ENCODE assay signal across 8 cellular contexts in the genomic region with DNA sequence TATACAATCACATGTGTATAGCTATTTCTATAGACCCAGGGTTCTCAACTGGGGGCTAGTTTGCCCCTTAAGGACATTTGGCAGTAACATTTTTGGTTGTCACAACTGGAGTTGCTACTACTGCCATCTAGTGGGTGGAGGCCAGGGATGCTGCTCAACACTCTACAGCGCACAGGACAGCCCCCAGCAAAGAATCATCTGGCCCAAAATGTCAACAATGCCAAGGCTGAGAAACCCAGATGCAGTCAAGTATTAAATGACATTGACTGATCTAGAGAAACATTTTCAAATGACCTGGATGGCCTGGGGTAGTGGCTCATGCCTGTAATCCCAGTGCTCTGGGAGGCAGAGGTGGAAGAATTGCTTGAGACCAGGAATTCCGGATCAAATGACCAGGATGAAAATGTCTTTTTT. TPM values are rescaled to one million over a fixed set of nuclear protein-coding genes. Genes with fewer than 3 reads are reported as not detected.
DNase-seq lines count a peak whose midpoint lies in the region; TF ChIP-seq lines count a peak whose summit lies in the region.

No MANE protein-coding gene starts in this region.

- peaks cover 8% of the 10 kb centered on the region for H3K27me3 Mint-ChIP-seq in endothelial cell (ENCODE audit: unreplicated experiment)

- H3K27ac ChIP-seq in prostate gland: no peak overlapping the region

- no peak overlapping the region for H3K4me3 ChIP-seq in HFF-Myc (replicated peaks; ENCODE audit: low read depth, low read length)
- H3K4me3 ChIP-seq in prostate gland: no peak overlapping the region

- WGBS in prostate gland: 80% methylated on average over 2 of the region's 2 CpGs

- no peak for TF ChIP-seq POLR2A in prostate gland (IDR thresholded peaks at IDR 0.05)

- intact Hi-C loops in prostate gland (cut with DNase I): no loop called here

- H3K4me3 Mint-ChIP-seq in endothelial cell (ENCODE audit: unreplicated experiment): peak overlapping the region; percentile 49

- peak overlapping the region; percentile 94 for H3K27ac Mint-ChIP-seq in endothelial cell (ENCODE audit: unreplicated experiment)

- H3K4me1 ChIP-seq in prostate gland (replicated peaks): no peaks in the 10 kb centered on the region

- no peaks in the 10 kb centered on the region for H3K36me3 ChIP-seq in prostate gland

- peaks cover 20% of the 10 kb centered on the region for H3K4me1 Mint-ChIP-seq in endothelial cell (ENCODE audit: unreplicated experiment)

- no peaks in the 10 kb centered on the region for H3K27me3 ChIP-seq in prostate gland (replicated peaks; ENCODE audit: insufficient read depth)

- TF ChIP-seq CTCF in HFF-Myc (IDR thresholded peaks at IDR 0.05; ENCODE audit: low read depth, low read length, missing control alignments) (peak; percentile 71), endothelial cell (IDR thresholded peaks at IDR 0.05; ENCODE audit: unreplicated experiment) (peak; percentile 63), prostate gland (IDR thresholded peaks at IDR 0.05) (peak in 3 of 4 experiments; percentile 7 to 36 (median 11))

- DNase-seq in DMS 273 (lab: John Stamatoyannopoulos, UW; ENCODE audit: unreplicated experiment) (peak; percentile 78), DMS 273 treated with DMSO at 0.1 percent for 48 hours (lab: John Stamatoyannopoulos, UW) (no peak), HFF-Myc (ENCODE audit: extremely low read depth, low read depth) (peak; percentile 29), NCI-H446 treated with DMSO at 0.1 percent for 48 hours (lab: John Stamatoyannopoulos, UW) (peak; percentile 7), endothelial cell (ENCODE audit: low spot score) (peak; percentile 73), prostate gland (ENCODE audit: low spot score) (no peak), medulla oblongata (ENCODE audit: extremely low spot score) (no peak)
- DNase-seq in activated CD4-positive, alpha-beta T cell treated with anti-CD3 and anti-CD28 coated beads, Interleukin-2, amount 50 U/mL, for 48 hours: peak; percentile 77 to 84

- H3K9me3 ChIP-seq in prostate gland: no peaks in the 10 kb centered on the region

- H3K36me3 Mint-ChIP-seq in endothelial cell (ENCODE audit: low read depth, unreplicated experiment): peaks cover 18% of the 10 kb centered on the region

- no peaks in the 10 kb centered on the region for H3K9me3 Mint-ChIP-seq in endothelial cell (ENCODE audit: unreplicated experiment)

RNA-seq across cellular contexts. Expression of a gene that starts 5.8 kb away (rescaled TPM):
- total RNA-seq in endothelial cell (ENCODE audit: unreplicated experiment) (76.7 TPM), prostate gland (10 to 100 TPM; 41.3 to 99.2 TPM)

RNA-seq across cellular contexts. Expression of a gene that starts 38.6 kb away (rescaled TPM):
- total RNA-seq in endothelial cell (ENCODE audit: unreplicated experiment) (8.3 TPM), prostate gland (10 to 100 TPM; 18.9 to 26.3 TPM)

RNA-seq across cellular contexts. Expression of a gene that starts 48.7 kb away (rescaled TPM):
- total RNA-seq in endothelial cell (ENCODE audit: unreplicated experiment): 65.0 TPM
- 10 to 100 TPM; 39.8 to 49.5 TPM for total RNA-seq in prostate gland

Comparison
In these comparisons a context has a peak if more than half of its experiments do, and no peak if none do; other contexts are left out.
1. DNase-seq: peak in DMS 273 (single experiment), HFF-Myc (single experiment), NCI-H446 treated with DMSO at 0.1 percent for 48 hours (single experiment), activated CD4-positive, alpha-beta T cell treated with anti-CD3 and anti-CD28 coated beads, Interleukin-2, amount 50 U/mL, for 48 hours (2 of 2) and endothelial cell (single experiment); none in DMS 273 treated with DMSO at 0.1 percent for 48 hours (single experiment), prostate gland (single experiment) and medulla oblongata (single experiment).
2. CTCF ChIP-seq: peak in every context shown above with its lines; median percentile 71 in HFF-Myc; 63 in endothelial cell; 11 in prostate gland.